Comparison of ENCODE assay signal across 8 cellular contexts in genomic region chr21:42496839-42497202, GRCh38. TPM values are rescaled to one million over a fixed set of nuclear protein-coding genes. Genes with fewer than 3 reads are reported as not detected.
DNase-seq lines count a peak whose midpoint lies in the region; ATAC-seq and TF ChIP-seq lines count a peak whose summit lies in the region.

No MANE protein-coding gene starts in this region.

- peak in 2 of 3 experiments; percentile 89 to 90 for DNase-seq in NCI-H1417 (lab: John Stamatoyannopoulos, UW)
- no peak for DNase-seq in NCI-H1417 treated with DMSO at 0.1 percent for 48 hours (lab: John Stamatoyannopoulos, UW)
- DNase-seq in foreskin fibroblast, result peak in 1 of 2 donors; percentile 19
- no peak for DNase-seq in prostate gland (ENCODE audit: low spot score)
- DNase-seq in stimulated activated CD4-positive, alpha-beta T cell treated with anti-CD3 and anti-CD28 coated beads, Interleukin-12 subunit alpha, Interleukin-12 subunit beta, amount 100 ng/mL, for 4 hours, result no peak
- DNase-seq in iPS-NIHi11 (ENCODE audit: low spot score), result no peak

- WGBS in prostate gland, result 13% methylated on average over 19 of the region's 19 CpGs

- H3K4me3 ChIP-seq in foreskin fibroblast (ENCODE audit: low read depth in 1 of 2, low read length in 2 of 2) (peak overlapping the region; percentile 49 to 85), prostate gland (peak overlapping the region; percentile 47 to 53)

- peak overlapping the region; percentile 97 to 98 for H3K27ac ChIP-seq in prostate gland

- no peaks in the 10 kb centered on the region for H3K9me3 ChIP-seq in prostate gland

- H3K4me1 ChIP-seq in prostate gland (replicated peaks), result peaks cover 3% of the 10 kb centered on the region

- no peaks in the 10 kb centered on the region for H3K27me3 ChIP-seq in prostate gland (replicated peaks; ENCODE audit: insufficient read depth)

- no peak for TF ChIP-seq POLR2A in prostate gland (IDR thresholded peaks at IDR 0.05)

- no peak for TF ChIP-seq CTCF in foreskin fibroblast (IDR thresholded peaks at IDR 0.05; ENCODE audit: low read depth, low read length)
- TF ChIP-seq CTCF in prostate gland (IDR thresholded peaks at IDR 0.05), result peak in 1 of 4 experiments; percentile 2

- intact Hi-C loops in prostate gland (cut with DNase I), result no loop called here

- H3K36me3 ChIP-seq in prostate gland, result no peaks in the 10 kb centered on the region

- peak; percentile 18 for ATAC-seq in SK-N-SH treated with all-trans-retinoic acid at 6 μM for 48 hours
- ATAC-seq in GM21737 (IDR thresholded peaks at IDR 0.05; ENCODE audit: unreplicated experiment), result no peak

TF ChIP-seq in SK-N-SH treated with all-trans-retinoic acid at 6 μM for 48 hours, 23 proteins besides CTCF, POLR2A, EP300 and RAD21:
- TF ChIP-seq ISL1 (CRISPR knock-in tag; IDR thresholded peaks at IDR 0.05) (no peak), ARNTL (CRISPR knock-in tag; IDR thresholded peaks at IDR 0.05; ENCODE audit: borderline replicate concordance, low read depth) (no peak), BACH2 (CRISPR knock-in tag; IDR thresholded peaks at IDR 0.05; ENCODE audit: borderline replicate concordance) (no peak), ZNF70 (CRISPR knock-in tag; IDR thresholded peaks at IDR 0.05) (no peak), ZFP30 (CRISPR knock-in tag; IDR thresholded peaks at IDR 0.05) (no peak), ZNF565 (CRISPR knock-in tag; conservative IDR thresholded peaks at IDR 0.05; ENCODE audit: low read depth) (no peak), SNAI2 (CRISPR knock-in tag; IDR thresholded peaks at IDR 0.05) (no peak), TSHZ2 (CRISPR knock-in tag; IDR thresholded peaks at IDR 0.05) (no peak), GLIS3 (CRISPR knock-in tag; IDR thresholded peaks at IDR 0.05) (no peak), CSDC2 (CRISPR knock-in tag; IDR thresholded peaks at IDR 0.05) (no peak), ZC3H10 (CRISPR knock-in tag; IDR thresholded peaks at IDR 0.05) (no peak), ZFP3 (CRISPR knock-in tag; IDR thresholded peaks at IDR 0.05) (no peak), ZNF8 (CRISPR knock-in tag; IDR thresholded peaks at IDR 0.05) (no peak), CSRNP3 (CRISPR knock-in tag; IDR thresholded peaks at IDR 0.05) (no peak), ESRRG (CRISPR knock-in tag; IDR thresholded peaks at IDR 0.05) (no peak), PPARA (CRISPR knock-in tag; IDR thresholded peaks at IDR 0.05; ENCODE audit: borderline replicate concordance) (no peak), CREB5 (CRISPR knock-in tag; IDR thresholded peaks at IDR 0.05; ENCODE audit: low read depth) (no peak), TCF4 (CRISPR knock-in tag; IDR thresholded peaks at IDR 0.05; ENCODE audit: borderline replicate concordance) (no peak), RARB (CRISPR knock-in tag; IDR thresholded peaks at IDR 0.05) (no peak)

RNA-seq across cellular contexts. Expression of gene RSPH1, which starts 0.8 kb away (rescaled TPM):
- 1 to 10 TPM; 1.6 to 2.6 TPM for total RNA-seq in prostate gland

RNA-seq across cellular contexts. Expression of gene SLC37A1, which starts 16.8 kb away (rescaled TPM):
- total RNA-seq in prostate gland, result 10 to 100 TPM; 44.2 to 49.6 TPM

Comparison
In these comparisons a context has a peak if more than half of its experiments do, and no peak if none do; other contexts are left out.
1. DNase-seq: peak in NCI-H1417 (2 of 3); none in NCI-H1417 treated with DMSO at 0.1 percent for 48 hours (single experiment), prostate gland (single experiment), stimulated activated CD4-positive, alpha-beta T cell treated with anti-CD3 and anti-CD28 coated beads, Interleukin-12 subunit alpha, Interleukin-12 subunit beta, amount 100 ng/mL, for 4 hours (single experiment) and iPS-NIHi11 (single experiment).